10 cellular contexts compared by ENCODE assay signal in genomic region chr11:128553662-128554392, GRCh38. TPM values are rescaled to one million over a fixed set of nuclear protein-coding genes. Genes with fewer than 3 reads are reported as not detected.
DNase-seq lines count a peak whose midpoint lies in the region; ATAC-seq, FAIRE-seq and TF ChIP-seq lines count a peak whose summit lies in the region.
"Had no signal": no experiment of that assay in that cellular context is flagged by ENCODE, and none has a peak within 500 bp of the region (broad histone marks: within the 10 kb centered on the region; RNA-seq: fewer than 3 reads in every experiment).

No MANE protein-coding gene starts in this region.

- H3K4me2 ChIP-seq in K562 (ENCODE audit: insufficient read depth, low read length): no peak overlapping the region

- no peak overlapping the region for H3K4me3 Mint-ChIP-seq in activated T-helper 2 cell treated with anti-CD3 and anti-CD28 coated beads, Interferon-gamma antibody, Interleukin-2, Interleukin-4, amounts not matched to agents 10 μg/mL and 5 μg/mL and 100 μg/mL, durations not matched to agents 14 hours and 24 hours and 36 hours (ENCODE audit: low read depth)

- no peak for FAIRE-seq in K562 (lab: Jason Lieb, UNC)

- no TSS peak for BruUV-seq in K562 (replicated peaks; lab: Mats Ljungman, UMichigan)

- H3K4me1 ChIP-seq in K562 (replicated peaks in 1 of 2; ENCODE audit: control insufficient read depth in 2 of 2, insufficient read depth in 2 of 2, low read length in 2 of 2): no peaks in the 10 kb centered on the region; a peak in 2 of 5 replicates
- peaks cover 0 to 39% (median 0%) of the 10 kb centered on the region in 3 donors for H3K4me1 ChIP-seq in gastroesophageal sphincter

- no peak overlapping the region for H2AFZ ChIP-seq in K562 (ENCODE audit: low read depth, low read length)

- CTCF ChIA-PET in K562 (lab: Yijun Ruan, JAX; ENCODE audit: low intra/inter-chr PET ratio): interaction anchor here (0.7 kb wide), 1 partner anchor 9 kb away, joined by 3 read pairs; no protein-coding TSS in a partner anchor

- H3K4me1 Mint-ChIP-seq in activated T-helper 2 cell treated with anti-CD3 and anti-CD28 coated beads, Interferon-gamma antibody, Interleukin-2, Interleukin-4, amounts not matched to agents 10 μg/mL and 5 μg/mL and 100 μg/mL, durations not matched to agents 14 hours and 24 hours and 36 hours (ENCODE audit: low read depth): peaks cover 33% of the 10 kb centered on the region

- 6% methylated on average over 9 of the region's 10 CpGs for WGBS in K562 (ENCODE audit: insufficient coverage, low coverage, missing lambda C conversion rate)
- WGBS in gastroesophageal sphincter (ENCODE audit: low coverage in 1 of 2), 2 donors: 6 to 17% methylated on average over 7 to 10 of the region's 10 CpGs

- no peaks in the 10 kb centered on the region for H3K79me2 ChIP-seq in K562 (ENCODE audit: control insufficient read depth, insufficient read depth, low read length)

- no peaks in the 10 kb centered on the region for H3K36me3 Mint-ChIP-seq in activated T-helper 2 cell treated with anti-CD3 and anti-CD28 coated beads, Interferon-gamma antibody, Interleukin-2, Interleukin-4, amounts not matched to agents 10 μg/mL and 5 μg/mL and 100 μg/mL, durations not matched to agents 14 hours and 24 hours and 36 hours (ENCODE audit: low read depth)

- in situ Hi-C loops in K562 (cut with MboI): no loop called here

- no peaks in the 10 kb centered on the region for H3K9me3 ChIP-seq in K562 (replicated peaks; ENCODE audit: control insufficient read depth, insufficient read depth, low read depth, low read length)
- no peaks in the 10 kb centered on the region for H3K9me3 ChIP-seq in gastroesophageal sphincter

- no peaks in the 10 kb centered on the region for H3K9me1 ChIP-seq in K562 (ENCODE audit: control insufficient read depth, insufficient read depth, low read length)

- no peak overlapping the region for H3K27ac ChIP-seq in K562 (ENCODE audit: extremely low read depth, low read depth, low read length)
- peak overlapping the region in 2 of 4 donors; percentile 21 to 50 for H3K27ac ChIP-seq in gastroesophageal sphincter

- no peaks in the 10 kb centered on the region for H3K9me3 Mint-ChIP-seq in activated T-helper 2 cell treated with anti-CD3 and anti-CD28 coated beads, Interferon-gamma antibody, Interleukin-2, Interleukin-4, amounts not matched to agents 10 μg/mL and 5 μg/mL and 100 μg/mL, durations not matched to agents 14 hours and 24 hours and 36 hours

- H3K9ac ChIP-seq in K562 (ENCODE audit: insufficient read depth in 1 of 2, low read depth in 2 of 2, low read length in 2 of 2): no peak overlapping the region

- no peaks in the 10 kb centered on the region for H3K36me3 ChIP-seq in K562 (ENCODE audit: control insufficient read depth, insufficient read depth, low read length)
- no peaks in the 10 kb centered on the region for H3K36me3 ChIP-seq in gastroesophageal sphincter

- TF ChIP-seq POLR2A in K562 (conservative IDR thresholded peaks at IDR 0.05) (no peak), gastroesophageal sphincter (IDR thresholded peaks at IDR 0.05) (no peak)

- H3K27ac Mint-ChIP-seq in activated T-helper 2 cell treated with anti-CD3 and anti-CD28 coated beads, Interferon-gamma antibody, Interleukin-2, Interleukin-4, amounts not matched to agents 10 μg/mL and 5 μg/mL and 100 μg/mL, durations not matched to agents 14 hours and 24 hours and 36 hours: no peak overlapping the region

- intact Hi-C loops in K562 (cut with micrococcal nuclease): no loop called here
- intact Hi-C loops in activated T-helper 2 cell treated with anti-CD3 and anti-CD28 coated beads, Interferon-gamma antibody, Interleukin-2, Interleukin-4, amounts not matched to agents 10 μg/mL and 5 μg/mL and 100 μg/mL, durations not matched to agents 14 hours and 24 hours and 36 hours (cut with micrococcal nuclease): no loop called here

- DNase-seq in CD1c-positive myeloid dendritic cell (ENCODE audit: extremely low spot score) (peak; percentile 17), HT1080 (ENCODE audit: low read depth) (peak; percentile 63), K562 (ENCODE audit: extremely low read depth in 1 of 4, low spot score in 3 of 4) (no peak), midbrain (lab: John Stamatoyannopoulos, UW) (peak; percentile 65), cortex of kidney (lab: John Stamatoyannopoulos, UW) (no peak)
- no peak for DNase-seq in activated T-helper 2 cell treated with anti-CD3 and anti-CD28 coated beads, Interferon-gamma antibody, Interleukin-2, Interleukin-4, amounts not matched to agents 10 μg/mL and 5 μg/mL and 100 μg/mL, durations not matched to agents 14 hours and 24 hours and 36 hours (ENCODE audit: low spot score)
- DNase-seq: erythroblast; NK-92 treated with Interleukin-12 subunit alpha and Interleukin-12 subunit beta, amount 100 ng/mL, for 24 hours had no signal

- ATAC-seq in K562 (no peak), gastroesophageal sphincter (no peak), GM21786 (IDR thresholded peaks at IDR 0.05; ENCODE audit: unreplicated experiment) (no peak)

- H3K27me3 ChIP-seq in K562 (ENCODE audit: control insufficient read depth in 2 of 2, insufficient read depth in 2 of 2, low read length in 2 of 2) (peaks cover 0 to 8% of the 10 kb centered on the region in 2 experiments; a peak in 2 of 5 replicates), gastroesophageal sphincter (no peaks in the 10 kb centered on the region)

- TF ChIP-seq CTCF in K562 (IDR thresholded peaks at IDR 0.05 in 2 of 3, conservative IDR thresholded peaks at IDR 0.05 in 1 of 3; ENCODE audit: insufficient read depth in 2 of 3, low read depth in 1 of 3, low read length in 3 of 3) (peak in 2 of 3 experiments; percentile 23 to 30; a peak in 2 of 6 replicates), gastroesophageal sphincter (IDR thresholded peaks at IDR 0.05) (peak in 2 of 4 experiments; percentile 17 to 42)

- POLR2A ChIA-PET in K562 (lab: Yijun Ruan, JAX): interaction anchor here (0.7 kb wide), 2 partner anchors 9 to 11 kb away, joined by 3 read pairs; no protein-coding TSS in a partner anchor

- TF ChIP-seq EP300 in K562 (IDR thresholded peaks at IDR 0.05; ENCODE audit: low read length): no peak
- TF ChIP-seq EP300 in gastroesophageal sphincter (IDR thresholded peaks at IDR 0.05): no peak

- H3K4me3 ChIP-seq in K562 (no peak overlapping the region), gastroesophageal sphincter (no peak overlapping the region)

- no peaks in the 10 kb centered on the region for H4K20me1 ChIP-seq in K562 (replicated peaks; ENCODE audit: control insufficient read depth, insufficient read depth, low read length)

- no peaks in the 10 kb centered on the region for H3K27me3 Mint-ChIP-seq in activated T-helper 2 cell treated with anti-CD3 and anti-CD28 coated beads, Interferon-gamma antibody, Interleukin-2, Interleukin-4, amounts not matched to agents 10 μg/mL and 5 μg/mL and 100 μg/mL, durations not matched to agents 14 hours and 24 hours and 36 hours (ENCODE audit: low read depth)

- peak; percentile 61 to 78 for TF ChIP-seq RAD21 in K562 (CRISPR knock-in tag; conservative IDR thresholded peaks at IDR 0.05 in 1 of 2, IDR thresholded peaks at IDR 0.05 in 1 of 2)

TF ChIP-seq in K562, 482 proteins besides CTCF, POLR2A, EP300 and RAD21 (continues in another document):
- no peak for TF ChIP-seq RBM14 (IDR thresholded peaks at IDR 0.05; ENCODE audit: borderline replicate concordance, insufficient read depth, low read depth, low read length)
- TF ChIP-seq, protein P1, sequence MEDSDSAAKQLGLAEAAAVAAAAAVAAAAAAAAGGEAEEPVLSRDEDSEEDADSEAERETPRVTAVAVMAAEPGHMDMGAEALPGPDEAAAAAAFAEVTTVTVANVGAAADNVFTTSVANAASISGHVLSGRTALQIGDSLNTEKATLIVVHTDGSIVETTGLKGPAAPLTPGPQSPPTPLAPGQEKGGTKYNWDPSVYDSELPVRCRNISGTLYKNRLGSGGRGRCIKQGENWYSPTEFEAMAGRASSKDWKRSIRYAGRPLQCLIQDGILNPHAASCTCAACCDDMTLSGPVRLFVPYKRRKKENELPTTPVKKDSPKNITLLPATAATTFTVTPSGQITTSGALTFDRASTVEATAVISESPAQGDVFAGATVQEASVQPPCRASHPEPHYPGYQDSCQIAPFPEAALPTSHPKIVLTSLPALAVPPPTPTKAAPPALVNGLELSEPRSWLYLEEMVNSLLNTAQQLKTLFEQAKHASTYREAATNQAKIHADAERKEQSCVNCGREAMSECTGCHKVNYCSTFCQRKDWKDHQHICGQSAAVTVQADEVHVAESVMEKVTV (CRISPR knock-in tag; IDR thresholded peaks at IDR 0.05): peak; percentile 52; the same call in 1 of the 2 replicates
- TF ChIP-seq FOXP1 (CRISPR knock-in tag; IDR thresholded peaks at IDR 0.05): no peak

RNA-seq across cellular contexts. Expression of gene ETS1, which starts 33.5 kb away (rescaled TPM):
- total RNA-seq in HT1080 (2014; rRNA removed; shearing (Covaris generic)): 66.4 and 78.8 TPM in 2 replicates
- 79.4 and 96.5 TPM in 2 replicates for polyA plus RNA-seq in HT1080 (2015; cell fraction: cytosol; rRNA removed)
- polyA plus RNA-seq in HT1080 (2015; cell fraction: nucleus; rRNA removed): 90.0 and 92.1 TPM in 2 replicates
- not detected in 2 replicates for total RNA-seq in K562 (2011; cell fraction: chromatin; rRNA removed; ENCODE audit: low replicate concordance)
- total RNA-seq in K562 (2011; cell fraction: nucleolus; rRNA removed): not detected in 2 replicates
- not detected in 2 replicates for total RNA-seq in K562 (2011; cell fraction: nucleoplasm; rRNA removed)
- total RNA-seq in K562 (2014; rRNA removed): 0.16 and 0.23 TPM in 2 replicates
- 0.33 and 0.38 TPM in 2 replicates for total RNA-seq in K562 (2014; rRNA removed; fragmentation: Illumina TruSeq; extraction: Trizol)
- total RNA-seq in K562 (2015; rRNA removed; fragmentation: Illumina TruSeq; extraction: Trizol): 0.15 and 0.25 TPM in 2 replicates
- 1.4 and 1.6 TPM in 2 replicates for total RNA-seq in K562 (2021)
- 0.03 and 0.13 TPM in 2 replicates for polyA plus RNA-seq in K562 (2011; rRNA removed)
- polyA plus RNA-seq in K562 (2011; cell fraction: cytosol; rRNA removed): 0.16 TPM in 1 of 2 replicates, not detected in the other
- 0.03 and 0.06 TPM in 2 replicates for polyA plus RNA-seq in K562 (2011; cell fraction: nucleus; rRNA removed)
- polyA plus RNA-seq in K562 (2012): 1.0 and 11.5 TPM in 2 replicates
- 0.50 and 0.54 TPM in 2 replicates for polyA plus RNA-seq in K562 (2014; fragmentation: Illumina TruSeq; extraction: Trizol)
- under 1 TPM; 0.04 to 0.11 TPM for polyA plus RNA-seq in K562 (2014; fragmentation: Nextera tagmentation; extraction: Ambion mirVana)
- 0.18 and 0.21 TPM in 2 replicates for polyA plus RNA-seq in K562 (2014; rRNA removed)
- polyA minus RNA-seq in K562 (2011; rRNA and poly(A)+ RNA removed): 0.14 TPM in 1 of 2 replicates, not detected in the other
- not detected in 2 replicates for polyA minus RNA-seq in K562 (2011; cell fraction: cytosol; rRNA and poly(A)+ RNA removed)
- not detected in 2 replicates for polyA minus RNA-seq in K562 (2011; cell fraction: nucleus; rRNA and poly(A)+ RNA removed)
- total RNA-seq in gastroesophageal sphincter: 10 to 100 TPM; 32.2 to 65.2 (median 51.0) TPM
- 517 and 526 TPM in 2 replicates for total RNA-seq in activated T-helper 2 cell treated with anti-CD3 and anti-CD28 coated beads, Interferon-gamma antibody, Interleukin-2, Interleukin-4, amounts not matched to agents 10 μg/mL and 5 μg/mL and 100 μg/mL, durations not matched to agents 14 hours and 24 hours and 36 hours

Comparison
In these comparisons a context has a peak if more than half of its experiments do, and no peak if none do; other contexts are left out.
1. DNase-seq: peak in CD1c-positive myeloid dendritic cell (single experiment), HT1080 (single experiment) and midbrain (single experiment); none in K562 (0 of 4), cortex of kidney (single experiment) and activated T-helper 2 cell treated with anti-CD3 and anti-CD28 coated beads, Interferon-gamma antibody, Interleukin-2, Interleukin-4, amounts not matched to agents 10 μg/mL and 5 μg/mL and 100 μg/mL, durations not matched to agents 14 hours and 24 hours and 36 hours (single experiment).
2. RNA of gene ETS1, which starts 33.5 kb away (total RNA-seq): 517 to 526 TPM in activated T-helper 2 cell treated with anti-CD3 and anti-CD28 coated beads, Interferon-gamma antibody, Interleukin-2, Interleukin-4, amounts not matched to agents 10 μg/mL and 5 μg/mL and 100 μg/mL, durations not matched to agents 14 hours and 24 hours and 36 hours, 66.4 to 78.8 TPM in HT1080 and 32.2 to 65.2 TPM in gastroesophageal sphincter; 0.15 to 1.6 TPM in K562; every median in the first group is over 10 times any median in the second.